Comparison of ENCODE assay signal across 24 cellular contexts in the genomic region with DNA sequence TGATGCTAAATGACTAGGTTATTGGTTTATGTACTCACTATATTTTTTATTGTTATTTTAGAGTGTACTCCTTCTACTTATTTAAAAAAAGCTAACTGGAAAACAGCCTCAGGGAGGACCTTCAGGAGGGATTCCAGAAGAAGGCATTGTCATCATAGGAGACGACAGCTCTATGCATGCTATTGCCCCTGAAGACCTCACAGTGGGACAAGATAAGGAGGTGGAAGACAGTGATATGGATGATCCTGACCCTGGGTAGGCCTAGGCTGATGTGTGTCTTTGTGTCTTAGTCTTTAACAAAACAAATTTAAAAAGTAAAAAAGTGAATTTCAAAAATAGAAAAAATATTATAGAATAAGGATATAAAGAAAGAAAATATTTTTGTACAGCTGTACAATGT.
DNase-seq lines count a peak whose midpoint lies in the region; TF ChIP-seq lines count a peak whose summit lies in the region.
"Had no signal": no experiment of that assay in that cellular context is flagged by ENCODE, and none has a peak within 500 bp of the region (broad histone marks: within the 10 kb centered on the region; RNA-seq: fewer than 3 reads in every experiment).

No MANE protein-coding gene starts in this region.

- no peaks in the 10 kb centered on the region for H3K27me3 Mint-ChIP-seq in endodermal cell (ENCODE audit: insufficient read depth)
- H3K27me3 Mint-ChIP-seq: CD4-positive, CD25-positive, alpha-beta regulatory T cell had no signal

- peaks cover 40% of the 10 kb centered on the region for H3K36me3 Mint-ChIP-seq in endodermal cell (ENCODE audit: low read depth)
- H3K36me3 Mint-ChIP-seq: CD14-positive monocyte; CD4-positive, alpha-beta memory T cell; CD4-positive, CD25-positive, alpha-beta regulatory T cell had no signal

- no peak for TF ChIP-seq CTCF in endodermal cell (conservative IDR thresholded peaks at IDR 0.05)
- TF ChIP-seq CTCF in coronary artery (IDR thresholded peaks at IDR 0.05): no peak

- no peaks in the 10 kb centered on the region for H3K9me3 ChIP-seq in BLaER1 treated with 17β-estradiol and CSF1 and Interleukin-3, amounts not matched to agents 10 nM and 100 nM (replicated peaks in 1 of 11)
- no peaks in the 10 kb centered on the region for H3K9me3 ChIP-seq in endodermal cell (ENCODE audit: control insufficient read depth, low read length)
- H3K9me3 ChIP-seq: A549 had no signal

- peaks cover 0 to 4% (median 0%) of the 10 kb centered on the region in 11 experiments; a peak in 2 of 22 replicates for H4K20me1 ChIP-seq in BLaER1 treated with 17β-estradiol and CSF1 and Interleukin-3, amounts not matched to agents 10 nM and 100 nM

- peak overlapping the region in 6 of 11 experiments; percentile 59 to 98 (median 85); a peak in 11 of 22 replicates for H3K4me2 ChIP-seq in BLaER1 treated with 17β-estradiol and CSF1 and Interleukin-3, amounts not matched to agents 10 nM and 100 nM
- H3K4me2 ChIP-seq: A549 had no signal

- peaks cover 0 to 79% (median 0%) of the 10 kb centered on the region in 11 experiments; a peak in 5 of 22 replicates for H3K27me3 ChIP-seq in BLaER1 treated with 17β-estradiol and CSF1 and Interleukin-3, amounts not matched to agents 10 nM and 100 nM
- H3K27me3 ChIP-seq in endodermal cell (ENCODE audit: control insufficient read depth, insufficient read depth, low read length, poor library complexity, severe bottlenecking): no peaks in the 10 kb centered on the region

- H3K4me1 Mint-ChIP-seq in endodermal cell: peaks cover 36% of the 10 kb centered on the region
- H3K4me1 Mint-ChIP-seq: B cell; CD4-positive, alpha-beta memory T cell; CD4-positive, CD25-positive, alpha-beta regulatory T cell; CD8-positive, alpha-beta memory T cell had no signal

- no peak overlapping the region for H3K27ac Mint-ChIP-seq in endodermal cell
- H3K27ac Mint-ChIP-seq: B cell; CD4-positive, alpha-beta memory T cell; CD4-positive, CD25-positive, alpha-beta regulatory T cell; CD8-positive, alpha-beta memory T cell had no signal

- WGBS in endodermal cell (ENCODE audit: insufficient coverage in 1 of 2, insufficient read length in 1 of 2), 2 experiments: 11 to 43% methylated on average over 1 of the region's 1 CpG

- peak overlapping the region in 2 of 11 experiments; percentile 49 to 52; a peak in 3 of 22 replicates for H3K27ac ChIP-seq in BLaER1 treated with 17β-estradiol and CSF1 and Interleukin-3, amounts not matched to agents 10 nM and 100 nM
- H3K27ac ChIP-seq in angular gyrus (ENCODE audit: low read depth, low read length) (peak overlapping the region; percentile 31), caudate nucleus (ENCODE audit: low read depth, low read length) (peak overlapping the region; percentile 1), endodermal cell (ENCODE audit: low read depth, low read length) (no peak overlapping the region), coronary artery (no peak overlapping the region)
- H3K27ac ChIP-seq: 22Rv1, A549 had no signal

- no peaks in the 10 kb centered on the region for H3K36me3 ChIP-seq in BLaER1 treated with 17β-estradiol and CSF1 and Interleukin-3, amounts not matched to agents 10 nM and 100 nM
- peaks cover 93% of the 10 kb centered on the region for H3K36me3 ChIP-seq in endodermal cell (ENCODE audit: control insufficient read depth, insufficient read depth, low read length)

- no peak for DNase-seq in caudate nucleus (lab: John Stamatoyannopoulos, UW)
- DNase-seq in endodermal cell: peak; percentile 55
- no peak for DNase-seq in coronary artery (ENCODE audit: low spot score)
- DNase-seq in amygdala (lab: John Stamatoyannopoulos, UW): no peak
- no peak for DNase-seq in SHP77 (lab: John Stamatoyannopoulos, UW)
- no peak for DNase-seq in RKO (ENCODE audit: low spot score)
- DNase-seq: AML-193; CD4-positive, alpha-beta memory T cell; CD4-positive, CD25-positive, alpha-beta regulatory T cell; CD8-positive, alpha-beta memory T cell; COR-L47; DMS 273 treated with DMSO at 0.1 percent for 48 hours; DMS153; DMS53; DMS79; DND-41; GDM1 had no signal

- no peak overlapping the region for H3K9ac ChIP-seq in BLaER1 treated with 17β-estradiol and CSF1 and Interleukin-3, amounts not matched to agents 10 nM and 100 nM
- peak overlapping the region; percentile 17 for H3K9ac ChIP-seq in endodermal cell (ENCODE audit: extremely low read depth, low read length, poor library complexity, severe bottlenecking)

- H3K4me1 ChIP-seq in BLaER1 treated with 17β-estradiol and CSF1 and Interleukin-3, amounts not matched to agents 10 nM and 100 nM: peaks cover 10 to 28% (median 20%) of the 10 kb centered on the region in 10 experiments
- H3K4me1 ChIP-seq in endodermal cell (ENCODE audit: control insufficient read depth, insufficient read depth, low read length): peaks cover 30% of the 10 kb centered on the region
- H3K4me1 ChIP-seq: A549 had no signal

- no peak overlapping the region for H3K4me3 Mint-ChIP-seq in endodermal cell
- H3K4me3 Mint-ChIP-seq: B cell; CD4-positive, alpha-beta memory T cell; CD4-positive, CD25-positive, alpha-beta regulatory T cell; CD8-positive, alpha-beta memory T cell had no signal

- no peaks in the 10 kb centered on the region for H3K9me3 Mint-ChIP-seq in endodermal cell
- H3K9me3 Mint-ChIP-seq: CD14-positive monocyte; CD4-positive, alpha-beta memory T cell; CD4-positive, CD25-positive, alpha-beta regulatory T cell; CD8-positive, alpha-beta memory T cell had no signal

- no peak overlapping the region for H3K4me3 ChIP-seq in BLaER1 treated with 17β-estradiol and CSF1 and Interleukin-3, amounts not matched to agents 10 nM and 100 nM
- H3K4me3 ChIP-seq in endodermal cell (ENCODE audit: low read length): no peak overlapping the region
- H3K4me3 ChIP-seq in coronary artery: no peak overlapping the region
- H3K4me3 ChIP-seq: A549, GM12878 had no signal

Comparison
In these comparisons a context has a peak if more than half of its experiments do, and no peak if none do; other contexts are left out.
1. H3K27ac ChIP-seq: peak in angular gyrus (single experiment) and caudate nucleus (single experiment); none in endodermal cell (single experiment) and coronary artery (0 of 2).